25 cellular contexts compared by ENCODE assay signal in genomic region chr18:44231936-44232335, GRCh38.
"Had no signal": no experiment of that assay in that cellular context is flagged by ENCODE, and none has a peak within 500 bp of the region (broad histone marks: within the 10 kb centered on the region; RNA-seq: fewer than 3 reads in every experiment).

No MANE protein-coding gene starts in this region.

- ATAC-seq: Right ventricle myocardium inferior, SK-N-SH treated with all-trans-retinoic acid at 6 μM for 48 hours had no signal

- FAIRE-seq: HTR-8/SVneo had no signal

- H3K27ac Mint-ChIP-seq: IgD-negative memory B cell had no signal

- DNase-seq: KBM-7; MM.1S; NCI-H1092 treated with DMSO at 0.1 percent for 48 hours; NCI-H1436; NCI-H187; NCI-H2029; NCI-H2081 treated with DMSO at 0.1 percent for 48 hours; NCI-H2171; NCI-H226; NCI-H446; NCI-H510A; NCI-H524 treated with DMSO at 0.1 percent for 48 hours; NCI-H69; NCI-H774; NK-92 treated with Interleukin-12 subunit alpha and Interleukin-12 subunit beta, amount 100 ng/mL, for 24 hours; OCI-M1; PC-9; Peyer's patch; SHP77 treated with DMSO at 0.1 percent for 48 hours; SJCRH30 had no signal

- H3K36me3 ChIP-seq: Peyer's patch, SJCRH30 had no signal

- H2AFZ ChIP-seq: PC-9 had no signal

- H3K27me3 ChIP-seq: Peyer's patch, SJCRH30 had no signal

- H3K4me1 Mint-ChIP-seq: IgD-negative memory B cell had no signal

- H3K4me3 ChIP-seq: PC-9, Peyer's patch, SJCRH30 had no signal

- H3K4me3 Mint-ChIP-seq: IgD-negative memory B cell had no signal

- H3K4me2 ChIP-seq: PC-9 had no signal

- H3K4me1 ChIP-seq: Peyer's patch, SJCRH30 had no signal

- H3K9me3 ChIP-seq: Peyer's patch, SJCRH30 had no signal

- H3K27ac ChIP-seq: HL-60, PC-9, Peyer's patch, SJCRH30 had no signal

- H3K36me3 Mint-ChIP-seq: IgD-negative memory B cell had no signal
